1 cellular context compared by ENCODE assay signal in genomic region chr20:52145587-52145986, GRCh38.
TF ChIP-seq lines count a peak whose summit lies in the region.

No MANE protein-coding gene starts in this region.

TF ChIP-seq in HepG2, 621 proteins besides CTCF, POLR2A, EP300 and RAD21 (continued from another document):
- TF ChIP-seq ZNF770 (CRISPR knock-in tag; IDR thresholded peaks at IDR 0.05) (peak; percentile 38; the same call in 1 of the 2 replicates), SIN3B (IDR thresholded peaks at IDR 0.05; ENCODE audit: low read length) (no peak)
